Comparison of ENCODE assay signal across 8 cellular contexts in genomic region chr5:127313847-127314473, GRCh38. TPM values are rescaled to one million over a fixed set of nuclear protein-coding genes. Genes with fewer than 3 reads are reported as not detected.
DNase-seq lines count a peak whose midpoint lies in the region; ATAC-seq, FAIRE-seq and TF ChIP-seq lines count a peak whose summit lies in the region.

No MANE protein-coding gene starts in this region.

- H3K27ac ChIP-seq in heart left ventricle (no peak overlapping the region), small intestine (ENCODE audit: low read depth in 1 of 2, low read length in 1 of 2) (no peak overlapping the region)

- no peak overlapping the region for H3K4me3 Mint-ChIP-seq in activated T-helper 17 cell treated with anti-CD3 and anti-CD28 coated beads, Interleukin-2, amount 50 U/mL, for 72 hours

- no peak overlapping the region for H3K27ac Mint-ChIP-seq in activated T-helper 17 cell treated with anti-CD3 and anti-CD28 coated beads, Interleukin-2, amount 50 U/mL, for 72 hours

- H3K9me3 Mint-ChIP-seq in activated T-helper 17 cell treated with anti-CD3 and anti-CD28 coated beads, Interleukin-2, amount 50 U/mL, for 72 hours = no peaks in the 10 kb centered on the region

- H3K4me1 ChIP-seq in heart left ventricle = no peaks in the 10 kb centered on the region
- H3K4me1 ChIP-seq in small intestine (ENCODE audit: control insufficient read depth in 2 of 2, insufficient read depth in 1 of 2, low read depth in 1 of 2, low read length in 1 of 2) = peaks cover 0 to 4% of the 10 kb centered on the region in 2 donors

- in situ Hi-C loops in Caki2 (cut with HindIII; ENCODE audit: low pct_unique_long_range_greater_than_20kb, low sequenced_read_pairs) = no loop called here

- FAIRE-seq in small intestine (lab: Jason Lieb, UNC) = no peak

- 26 to 40% (median 31%) methylated on average over 7 of the region's 7 CpGs for WGBS in heart left ventricle, 4 donors
- WGBS in small intestine, 3 donors = 37 to 47% (median 42%) methylated on average over 7 of the region's 7 CpGs

- H3K4me1 Mint-ChIP-seq in activated T-helper 17 cell treated with anti-CD3 and anti-CD28 coated beads, Interleukin-2, amount 50 U/mL, for 72 hours = no peaks in the 10 kb centered on the region

- peaks cover 7% of the 10 kb centered on the region for H3K27me3 Mint-ChIP-seq in activated T-helper 17 cell treated with anti-CD3 and anti-CD28 coated beads, Interleukin-2, amount 50 U/mL, for 72 hours

- peak; percentile 35 for DNase-seq in Caki2 (ENCODE audit: low read depth)
- peak; percentile 50 for DNase-seq in RPMI8226
- DNase-seq in heart left ventricle = peak; percentile 34 to 64 (median 48)
- DNase-seq in small intestine = peak; percentile 54
- DNase-seq in DMS153 (lab: John Stamatoyannopoulos, UW) = no peak

- H3K4me3 ChIP-seq in heart left ventricle = no peak overlapping the region
- no peak overlapping the region for H3K4me3 ChIP-seq in small intestine (ENCODE audit: low read depth in 1 of 2, low read length in 2 of 2)

- H3K9me3 ChIP-seq in heart left ventricle (no peaks in the 10 kb centered on the region), small intestine (ENCODE audit: control insufficient read depth, low read depth) (no peaks in the 10 kb centered on the region)

- no peak for TF ChIP-seq POLR2A in heart left ventricle (IDR thresholded peaks at IDR 0.05)

- intact Hi-C loops in heart left ventricle (cut with DNase I) = loop anchor here in 9 of 10 donors (2.0 to 10.0 kb wide), 7 partner anchors 475 to 659 kb away; no protein-coding TSS in a partner anchor

- no peaks in the 10 kb centered on the region for H3K36me3 ChIP-seq in heart left ventricle
- H3K36me3 ChIP-seq in small intestine (ENCODE audit: control insufficient read depth in 2 of 2, insufficient read depth in 2 of 2, low read length in 2 of 2) = no peaks in the 10 kb centered on the region

- peak; percentile 68 to 86 (median 78) for TF ChIP-seq CTCF in heart left ventricle (IDR thresholded peaks at IDR 0.05)

- no peaks in the 10 kb centered on the region for H3K27me3 ChIP-seq in heart left ventricle
- H3K27me3 ChIP-seq in small intestine (ENCODE audit: control insufficient read depth in 2 of 2, insufficient read depth in 2 of 2, low read length in 2 of 2) = no peaks in the 10 kb centered on the region

- peak; percentile 96 for ATAC-seq in GM19328 (IDR thresholded peaks at IDR 0.05; ENCODE audit: unreplicated experiment)
- ATAC-seq in HG03342 (IDR thresholded peaks at IDR 0.05; ENCODE audit: unreplicated experiment) = peak; percentile 99
- ATAC-seq in activated T-helper 17 cell treated with anti-CD3 and anti-CD28 coated beads, Interleukin-2, amount 50 U/mL, for 72 hours (replicated peaks) = peak; percentile 75
- peak in 3 of 4 donors; percentile 64 to 68 (median 66) for ATAC-seq in heart left ventricle

- no peaks in the 10 kb centered on the region for H3K36me3 Mint-ChIP-seq in activated T-helper 17 cell treated with anti-CD3 and anti-CD28 coated beads, Interleukin-2, amount 50 U/mL, for 72 hours (ENCODE audit: low read depth)

RNA-seq across cellular contexts. Expression of gene MEGF10, which starts 23.4 kb away (rescaled TPM):
- not detected in 2 replicates for total RNA-seq in Caki2 (2014; rRNA removed; shearing (Covaris generic); ENCODE audit: low replicate concordance)
- total RNA-seq in activated T-helper 17 cell treated with anti-CD3 and anti-CD28 coated beads, Interleukin-2, amount 50 U/mL, for 72 hours = under 1 TPM in 1 of 2 donors, not detected in 1; 0.28 TPM
- 1 to 10 TPM in 1 of 9 donors, under 1 TPM in 8; 0.09 to 1.3 (median 0.37) TPM for total RNA-seq in heart left ventricle
- polyA plus RNA-seq in heart left ventricle (under 1 TPM; 0.04 to 0.28 TPM), small intestine (under 1 TPM in 1 of 3 donors, not detected in 2; 0.31 TPM)
